ENCODE assay signal across 15 cellular contexts in the genomic region with DNA sequence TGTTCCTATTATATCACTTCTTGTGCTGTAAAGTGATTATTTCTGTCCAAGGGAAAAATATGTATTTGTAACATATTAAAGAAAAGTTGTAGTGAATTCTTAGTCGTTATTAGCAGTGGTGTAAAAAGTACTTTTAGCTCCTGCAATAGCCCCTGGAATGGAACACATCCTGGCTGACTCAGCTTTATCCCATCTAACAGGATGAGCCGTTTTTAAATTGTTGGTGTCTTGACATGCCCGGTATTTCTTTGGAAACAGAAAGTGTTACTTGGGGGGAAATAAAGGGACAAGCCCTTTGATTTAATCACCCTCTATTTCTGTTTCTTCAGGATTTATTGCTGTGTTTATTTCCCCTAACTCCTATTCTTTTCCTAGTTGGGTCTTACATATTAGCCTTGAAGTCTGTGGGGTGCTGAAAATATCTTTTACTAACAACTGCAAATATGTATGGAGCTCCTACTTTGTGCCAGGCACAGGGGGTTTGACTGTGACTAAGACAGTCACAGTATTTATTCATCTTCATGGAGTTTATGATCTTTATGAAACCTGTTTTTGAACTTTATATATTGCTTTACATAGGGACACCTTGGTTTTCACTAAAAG. TPM values are rescaled to one million over a fixed set of nuclear protein-coding genes. Genes with fewer than 3 reads are reported as not detected.
A peak's percentile ranks its signal among the peaks of the same experiment; 100 is the strongest.
DNase-seq lines count a peak whose midpoint lies in the region; ATAC-seq, FAIRE-seq and TF ChIP-seq lines count a peak whose summit lies in the region.
"Had no signal": no experiment of that assay in that cellular context is flagged by ENCODE, and none has a peak within 500 bp of the region (broad histone marks: within the 10 kb centered on the region; RNA-seq: fewer than 3 reads in every experiment).

No MANE protein-coding gene starts in this region.

- no peak overlapping the region for H3K4me3 ChIP-seq in astrocyte (ENCODE audit: insufficient read depth, low read depth, low read length)
- H3K4me3 ChIP-seq: BLaER1 treated with 17β-estradiol and CSF1 and Interleukin-3, amounts not matched to agents 10 nM and 100 nM; HAP-1; sigmoid colon had no signal

- peaks cover 20% of the 10 kb centered on the region for H3K36me3 Mint-ChIP-seq in astrocyte (ENCODE audit: low read depth, unreplicated experiment)

- H3K27ac ChIP-seq in astrocyte (ENCODE audit: low read depth, low read length) = peak overlapping the region; percentile 0
- H3K27ac ChIP-seq: BLaER1 treated with 17β-estradiol and CSF1 and Interleukin-3, amounts not matched to agents 10 nM and 100 nM; sigmoid colon had no signal

- H3K4me1 Mint-ChIP-seq in astrocyte (ENCODE audit: low read depth, unreplicated experiment) = peaks cover 17% of the 10 kb centered on the region
- H3K4me1 Mint-ChIP-seq: nephron had no signal

- peaks cover 20% of the 10 kb centered on the region for H4K20me1 ChIP-seq in astrocyte (ENCODE audit: insufficient read depth, low read length)

- peak overlapping the region; percentile 61 for H3K4me3 Mint-ChIP-seq in astrocyte (ENCODE audit: unreplicated experiment)
- H3K4me3 Mint-ChIP-seq: activated CD4-positive, alpha-beta T cell treated with anti-CD3 and anti-CD28 coated beads, Interleukin-2, amount 10 ng/mL, durations not matched to agents 7 days and 5 days; nephron had no signal

- FAIRE-seq in astrocyte (lab: Jason Lieb, UNC) = peak; percentile 9

- peaks cover 28% of the 10 kb centered on the region for H3K36me3 ChIP-seq in astrocyte (ENCODE audit: insufficient read depth, low read length)

- no peak for ATAC-seq in GM19035 (IDR thresholded peaks at IDR 0.05; ENCODE audit: unreplicated experiment)

- peaks cover 3% of the 10 kb centered on the region for H3K4me1 ChIP-seq in astrocyte (ENCODE audit: insufficient read depth, low read length)
- H3K4me1 ChIP-seq: BLaER1 treated with 17β-estradiol and CSF1 and Interleukin-3, amounts not matched to agents 10 nM and 100 nM; sigmoid colon had no signal

- H3K9ac ChIP-seq in astrocyte (ENCODE audit: low read length) = peak overlapping the region; percentile 27
- H3K9ac ChIP-seq: BLaER1 treated with 17β-estradiol and CSF1 and Interleukin-3, amounts not matched to agents 10 nM and 100 nM had no signal

- peaks cover 34% of the 10 kb centered on the region for H3K79me2 ChIP-seq in astrocyte (ENCODE audit: insufficient read depth, low read length)

- peaks cover 5% of the 10 kb centered on the region for H3K9me3 Mint-ChIP-seq in astrocyte (ENCODE audit: unreplicated experiment)
- H3K9me3 Mint-ChIP-seq: activated CD4-positive, alpha-beta T cell treated with anti-CD3 and anti-CD28 coated beads, Interleukin-2, amount 10 ng/mL, durations not matched to agents 7 days and 5 days had no signal

- H2AFZ ChIP-seq in astrocyte (ENCODE audit: low read depth, low read length) = no peak overlapping the region

- H3K27ac Mint-ChIP-seq in astrocyte (ENCODE audit: unreplicated experiment) = peak overlapping the region; percentile 83
- H3K27ac Mint-ChIP-seq: activated CD4-positive, alpha-beta T cell treated with anti-CD3 and anti-CD28 coated beads, Interleukin-2, amount 10 ng/mL, durations not matched to agents 7 days and 5 days; nephron had no signal

- no peaks in the 10 kb centered on the region for H3K27me3 ChIP-seq in astrocyte (ENCODE audit: insufficient read depth, low read length)
- H3K27me3 ChIP-seq: BLaER1 treated with 17β-estradiol and CSF1 and Interleukin-3, amounts not matched to agents 10 nM and 100 nM; sigmoid colon had no signal

- peak overlapping the region; percentile 30 for H3K4me2 ChIP-seq in astrocyte (ENCODE audit: low read length)
- H3K4me2 ChIP-seq: BLaER1 treated with 17β-estradiol and CSF1 and Interleukin-3, amounts not matched to agents 10 nM and 100 nM had no signal

- H3K27me3 Mint-ChIP-seq in astrocyte (ENCODE audit: low read depth, unreplicated experiment) = no peaks in the 10 kb centered on the region
- H3K27me3 Mint-ChIP-seq: activated CD4-positive, alpha-beta T cell treated with anti-CD3 and anti-CD28 coated beads, Interleukin-2, amount 10 ng/mL, durations not matched to agents 7 days and 5 days had no signal

- in situ Hi-C loops in ACHN (cut with HindIII; ENCODE audit: low pct_ligation_motif_present, low pct_unique_long_range_greater_than_20kb, low sequenced_read_pairs) = no loop called here

- no peaks in the 10 kb centered on the region for H3K9me3 ChIP-seq in astrocyte (ENCODE audit: insufficient read depth, low read depth, low read length)
- H3K9me3 ChIP-seq: HAP-1, sigmoid colon had no signal

- TF ChIP-seq CTCF in astrocyte (IDR thresholded peaks at IDR 0.05; ENCODE audit: insufficient read depth, low read depth, low read length) = no peak

- DNase-seq in ACHN (peak; percentile 43), HCEC 1CT (peak; percentile 71), astrocyte (ENCODE audit: low read depth) (peak; percentile 24), iris pigment epithelial cell (ENCODE audit: low read depth) (peak; percentile 63), H4 (ENCODE audit: low spot score) (no peak), COR-L47 (lab: John Stamatoyannopoulos, UW) (no peak), retina (no peak)
- DNase-seq: activated CD4-positive, alpha-beta T cell treated with anti-CD3 and anti-CD28 coated beads, Interleukin-2, amount 10 ng/mL, durations not matched to agents 7 days and 5 days; activated effector memory CD4-positive, alpha-beta T cell treated with Interleukin-2 at 50 U/mL for 16 hours; MV-4-11; sigmoid colon had no signal

RNA-seq across cellular contexts. Expression of a gene that starts 17.9 kb away (rescaled TPM):
- total RNA-seq in astrocyte = 23.9 and 24.9 TPM in 2 replicates
- total RNA-seq in H4 (2014; rRNA removed; shearing (Covaris generic)) = 7.5 and 8.4 TPM in 2 replicates

Comparison
In these comparisons a context has a peak if more than half of its experiments do, and no peak if none do; other contexts are left out.
1. DNase-seq: peak in ACHN (single experiment), HCEC 1CT (single experiment), astrocyte (single experiment) and iris pigment epithelial cell (single experiment); none in H4 (single experiment), COR-L47 (single experiment) and retina (single experiment).